ENCODE assay signal across 28 cellular contexts in the genomic region with DNA sequence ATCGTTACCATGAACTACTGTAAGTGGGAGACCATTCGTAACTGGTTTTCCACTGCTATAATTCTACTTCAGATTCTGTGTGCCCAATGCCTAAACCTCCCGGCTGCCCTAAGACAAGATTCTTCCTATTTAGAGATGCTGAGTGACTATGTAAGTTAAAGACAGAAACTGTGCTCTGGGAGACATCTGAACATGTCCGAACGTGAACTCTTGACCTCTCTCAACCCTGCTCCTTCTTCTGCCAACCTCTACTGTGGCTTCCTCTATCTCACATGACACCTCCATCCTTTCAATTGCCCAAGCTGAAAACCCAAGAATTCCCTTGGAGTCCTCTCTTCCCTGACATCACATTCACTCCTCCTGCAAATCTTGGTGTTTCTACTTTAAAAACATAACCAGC.
"Had no signal": no experiment of that assay in that cellular context is flagged by ENCODE, and none has a peak within 500 bp of the region (broad histone marks: within the 10 kb centered on the region; RNA-seq: fewer than 3 reads in every experiment).

No MANE protein-coding gene starts in this region.

- ATAC-seq: effector memory CD8-positive, alpha-beta T cell; left ventricle myocardium superior; naive thymus-derived CD8-positive, alpha-beta T cell; pancreas; psoas muscle; right cardiac atrium had no signal

- H3K4me3 Mint-ChIP-seq: activated naive CD8-positive, alpha-beta T cell; activated T-cell treated with anti-CD3 and anti-CD28 coated beads, Interleukin-2, amount 50 U/mL, for 24 hours; central memory CD8-positive, alpha-beta T cell; effector memory CD8-positive, alpha-beta T cell; mesothelial cell of epicardium; naive thymus-derived CD8-positive, alpha-beta T cell; T-helper 2 cell treated with Interferon-gamma antibody and Interleukin-4, amounts not matched to agents 5 μg/mL and 100 μg/mL, for 36 hours had no signal

- H3K27ac Mint-ChIP-seq: activated T-cell treated with anti-CD3 and anti-CD28 coated beads, Interleukin-2, amount 50 U/mL, for 24 hours; activated T-helper 2 cell treated with anti-CD3 and anti-CD28 coated beads, Interferon-gamma antibody, Interleukin-2, Interleukin-4, amounts not matched to agents 10 μg/mL and 5 μg/mL and 100 μg/mL, durations not matched to agents 14 hours and 24 hours and 36 hours; mesothelial cell of epicardium; T-helper 2 cell treated with Interferon-gamma antibody and Interleukin-4, amounts not matched to agents 5 μg/mL and 100 μg/mL, for 36 hours had no signal

- H3K9me3 Mint-ChIP-seq: activated T-helper 2 cell treated with anti-CD3 and anti-CD28 coated beads, Interferon-gamma antibody, Interleukin-2, Interleukin-4, amounts not matched to agents 10 μg/mL and 5 μg/mL and 100 μg/mL, durations not matched to agents 14 hours and 24 hours and 36 hours; central memory CD8-positive, alpha-beta T cell; effector memory CD8-positive, alpha-beta T cell; T-helper 2 cell treated with Interferon-gamma antibody and Interleukin-4, amounts not matched to agents 5 μg/mL and 100 μg/mL, for 36 hours had no signal

- H3K27me3 Mint-ChIP-seq: activated naive CD8-positive, alpha-beta T cell; activated T-cell treated with anti-CD3 and anti-CD28 coated beads, Interleukin-2, amount 50 U/mL, for 24 hours; central memory CD8-positive, alpha-beta T cell; effector memory CD8-positive, alpha-beta T cell; naive thymus-derived CD8-positive, alpha-beta T cell had no signal

- H3K4me1 Mint-ChIP-seq: mesothelial cell of epicardium had no signal

- DNase-seq: activated CD4-positive, alpha-beta T cell treated with anti-CD3 and anti-CD28 coated beads for 1 hour; activated CD4-positive, alpha-beta T cell treated with anti-CD3 and anti-CD28 coated beads, Interleukin-2, amount 50 U/mL, for 4 hours; activated CD8-positive, alpha-beta memory T cell treated with anti-CD3 and anti-CD28 coated beads for 24 hours; activated CD8-positive, alpha-beta memory T cell treated with anti-CD3 and anti-CD28 coated beads, Interleukin-2, amount 50 U/mL, for 4 hours; activated naive CD4-positive, alpha-beta T cell; activated T-cell treated with anti-CD3 and anti-CD28 coated beads, Interleukin-2, amount 50 U/mL, for 24 hours; adrenal gland; colonic mucosa; dorsolateral prefrontal cortex; effector memory CD8-positive, alpha-beta T cell; glutamatergic neuron; kidney glomerular epithelial cell; left ventricle myocardium superior; mammary epithelial cell; naive thymus-derived CD8-positive, alpha-beta T cell; pancreas; psoas muscle; right cardiac atrium; stimulated activated CD4-positive, alpha-beta T cell treated with anti-CD3 and anti-CD28 coated beads, Interleukin-12 subunit alpha, Interleukin-12 subunit beta, amount 100 ng/mL, for 4 hours; stimulated activated CD4-positive, alpha-beta T cell treated with anti-CD3 and anti-CD28 coated beads, Interleukin-4, amount 100 ng/mL, for 4 hours; testis; trophoblast cell; WERI-Rb-1 had no signal
